ENCODE assay signal across 12 cellular contexts in genomic region chr17:30954046-30954805, GRCh38. TPM values are rescaled to one million over a fixed set of nuclear protein-coding genes. Genes with fewer than 3 reads are reported as not detected.
A peak's percentile ranks its signal among the peaks of the same experiment; 100 is the strongest.
DNase-seq lines count a peak whose midpoint lies in the region; ATAC-seq and TF ChIP-seq lines count a peak whose summit lies in the region.
"Had no signal": no experiment of that assay in that cellular context is flagged by ENCODE, and none has a peak within 500 bp of the region (broad histone marks: within the 10 kb centered on the region; RNA-seq: fewer than 3 reads in every experiment).

No MANE protein-coding gene starts in this region.

- TF ChIP-seq CTCF in colonic mucosa (IDR thresholded peaks at IDR 0.05) (no peak), prostate gland (IDR thresholded peaks at IDR 0.05) (no peak), A673 (conservative IDR thresholded peaks at IDR 0.05; ENCODE audit: low read depth, low read length) (no peak)

- intact Hi-C loops in colonic mucosa (cut with DNase I): no loop called here
- intact Hi-C loops in prostate gland (cut with DNase I): no loop called here
- intact Hi-C loops in A673 (cut with micrococcal nuclease; ENCODE audit: unreplicated experiment): no loop called here

- 80% methylated on average over 6 of the region's 6 CpGs for WGBS in prostate gland

- H3K27me3 ChIP-seq in colonic mucosa (no peaks in the 10 kb centered on the region), prostate gland (replicated peaks; ENCODE audit: insufficient read depth) (no peaks in the 10 kb centered on the region), A673 (replicated peaks; ENCODE audit: insufficient read depth, low read depth, low read length, poor library complexity) (no peaks in the 10 kb centered on the region)

- no peaks in the 10 kb centered on the region for H3K9me3 Mint-ChIP-seq in naive B cell
- H3K9me3 Mint-ChIP-seq: activated naive CD4-positive, alpha-beta T cell treated with anti-CD3 and anti-CD28 coated beads, Interleukin-2, amount 50 U/mL, for 24 hours had no signal

- no peaks in the 10 kb centered on the region for H3K27me3 Mint-ChIP-seq in naive B cell

- no peaks in the 10 kb centered on the region for H3K36me3 Mint-ChIP-seq in naive B cell

- BruUV-seq in A673 (replicated peaks; lab: Mats Ljungman, UMichigan): no TSS peak

- H3K9me3 ChIP-seq in colonic mucosa (no peaks in the 10 kb centered on the region), prostate gland (no peaks in the 10 kb centered on the region), A673 (ENCODE audit: low read depth, low read length, poor library complexity, severe bottlenecking) (no peaks in the 10 kb centered on the region)
- H3K9me3 ChIP-seq: A549 had no signal

- no peak for TF ChIP-seq POLR2A in prostate gland (IDR thresholded peaks at IDR 0.05)

- no peak overlapping the region for H3K9ac ChIP-seq in colonic mucosa (ENCODE audit: low read depth in 2 of 2, low read length in 2 of 2)

- H3K27ac ChIP-seq in colonic mucosa (peak overlapping the region; percentile 6), prostate gland (no peak overlapping the region), A673 (ENCODE audit: low read depth, low read length, poor library complexity, severe bottlenecking) (no peak overlapping the region)
- H3K27ac ChIP-seq: A549 had no signal

- no peaks in the 10 kb centered on the region for H3K4me1 ChIP-seq in colonic mucosa
- H3K4me1 ChIP-seq in prostate gland (replicated peaks): no peaks in the 10 kb centered on the region
- no peaks in the 10 kb centered on the region for H3K4me1 ChIP-seq in A673 (ENCODE audit: insufficient read depth, low read length, poor library complexity, severe bottlenecking)

- H3K4me3 ChIP-seq in colonic mucosa (no peak overlapping the region), prostate gland (no peak overlapping the region), A673 (ENCODE audit: low read depth, low read length, poor library complexity, severe bottlenecking) (no peak overlapping the region)
- H3K4me3 ChIP-seq: A549, smooth muscle cell had no signal

- CTCF ChIA-PET in A673 (lab: Charles Lee): interaction anchor here (0.6 kb wide), 1 partner anchor 80 kb away, joined by 5 read pairs; no protein-coding TSS in a partner anchor

- POLR2A ChIA-PET in A673 (lab: Charles Lee; ENCODE audit: low non-redundant PET): no interaction called here

- peak overlapping the region; percentile 33 to 89 (median 77) for H3K4me3 Mint-ChIP-seq in naive B cell
- H3K4me3 Mint-ChIP-seq: activated naive CD4-positive, alpha-beta T cell treated with anti-CD3 and anti-CD28 coated beads, Interleukin-2, amount 50 U/mL, for 24 hours had no signal

- H3K36me3 ChIP-seq in colonic mucosa: no peaks in the 10 kb centered on the region
- H3K36me3 ChIP-seq in prostate gland: no peaks in the 10 kb centered on the region
- H3K36me3 ChIP-seq in A673 (ENCODE audit: insufficient read depth, low read length, poor library complexity, severe bottlenecking): no peaks in the 10 kb centered on the region

- DNase-seq in activated effector memory CD4-positive, alpha-beta T cell treated with anti-CD3 and anti-CD28 coated beads, Interleukin-2, amount 50 U/mL, for 16 hours: peak; percentile 30
- no peak for DNase-seq in activated effector memory CD4-positive, alpha-beta T cell treated with Interleukin-2 at 50 U/mL for 16 hours
- DNase-seq in colonic mucosa (no peak), naive B cell (no peak), prostate gland (ENCODE audit: low spot score) (no peak), NCI-H1048 (lab: John Stamatoyannopoulos, UW) (no peak), NCI-H1930 (lab: John Stamatoyannopoulos, UW) (no peak), A673 (ENCODE audit: low spot score) (no peak)
- DNase-seq: DMS 273 treated with DMSO at 0.1 percent for 48 hours had no signal

- peaks cover 64 to 96% (median 90%) of the 10 kb centered on the region in 3 donors for H3K4me1 Mint-ChIP-seq in naive B cell
- H3K4me1 Mint-ChIP-seq: activated naive CD4-positive, alpha-beta T cell treated with anti-CD3 and anti-CD28 coated beads, Interleukin-2, amount 50 U/mL, for 24 hours had no signal

- peak overlapping the region in 5 of 6 donors; percentile 77 to 97 (median 92) for H3K27ac Mint-ChIP-seq in naive B cell
- H3K27ac Mint-ChIP-seq: activated naive CD4-positive, alpha-beta T cell treated with anti-CD3 and anti-CD28 coated beads, Interleukin-2, amount 50 U/mL, for 24 hours had no signal

- ATAC-seq in naive B cell (ENCODE audit: low read depth in 2 of 2): peak; percentile 15
- ATAC-seq: A549 had no signal

RNA-seq across cellular contexts. Expression of gene RNF135, which starts 16.6 kb away (rescaled TPM):
- 10 to 100 TPM; 18.6 to 18.9 TPM for total RNA-seq in colonic mucosa
- 10 to 100 TPM; 34.0 to 50.2 (median 43.1) TPM for polyA plus RNA-seq in naive B cell (ENCODE audit: low read depth in 6 of 6)
- 10 to 100 TPM; 32.1 to 39.3 TPM for total RNA-seq in prostate gland
- total RNA-seq in A673 (2021): 7.5 and 8.2 TPM in 2 replicates

RNA-seq across cellular contexts. Expression of gene ADAP2, which starts 32.5 kb away (rescaled TPM):
- total RNA-seq in colonic mucosa (1 to 10 TPM; 4.4 to 5.6 TPM), prostate gland (10 to 100 TPM in 1 of 2 donors, 1 to 10 TPM in 1; 5.8 to 12.3 TPM), A673 (2021) (not detected in 2 replicates)
- polyA plus RNA-seq in naive B cell (ENCODE audit: low read depth in 6 of 6): 1 to 10 TPM; 3.1 to 8.2 (median 5.4) TPM

RNA-seq across cellular contexts. Expression of gene TEFM, which starts 48.2 kb away (rescaled TPM):
- total RNA-seq in colonic mucosa: 10 to 100 TPM; 12.4 to 15.4 TPM
- 10 to 100 TPM; 16.0 to 33.9 (median 21.9) TPM for polyA plus RNA-seq in naive B cell (ENCODE audit: low read depth in 6 of 6)
- total RNA-seq in prostate gland: 1 to 10 TPM; 4.4 to 8.6 TPM
- total RNA-seq in A673 (2021): 7.2 and 11.4 TPM in 2 replicates
